Comparison of ENCODE assay signal across 26 cellular contexts in genomic region chr9:71509054-71509453, GRCh38.
A peak's percentile ranks its signal among the peaks of the same experiment; 100 is the strongest.
DNase-seq lines count a peak whose midpoint lies in the region; FAIRE-seq and TF ChIP-seq lines count a peak whose summit lies in the region.
"Had no signal": no experiment of that assay in that cellular context is flagged by ENCODE, and none has a peak within 500 bp of the region (broad histone marks: within the 10 kb centered on the region; RNA-seq: fewer than 3 reads in every experiment).

No MANE protein-coding gene starts in this region.

- H2BK120ac ChIP-seq in mesendoderm (ENCODE audit: low read depth, low read length) = no peak overlapping the region

- no peak overlapping the region for H3K9ac ChIP-seq in GM23248
- H3K9ac ChIP-seq in MM.1S (ENCODE audit: low read length) = no peak overlapping the region
- H3K9ac ChIP-seq in mesendoderm (ENCODE audit: low read length) = no peak overlapping the region
- no peak overlapping the region for H3K9ac ChIP-seq in kidney (ENCODE audit: low read length in 2 of 2)

- peak; percentile 35 for DNase-seq in GM23248
- peak; percentile 14 for DNase-seq in MM.1S
- DNase-seq in epithelial cell of esophagus (ENCODE audit: low read depth) = peak; percentile 57
- peak; percentile 41 for DNase-seq in mesendoderm
- DNase-seq in G401 (ENCODE audit: low spot score) = no peak
- no peak for DNase-seq in kidney
- DNase-seq in GM03348 (ENCODE audit: low spot score) = no peak
- DNase-seq: activated CD4-positive, alpha-beta T cell treated with anti-CD3 and anti-CD28 coated beads for 1 hour; activated CD8-positive, alpha-beta memory T cell treated with anti-CD3 and anti-CD28 coated beads for 24 hours; activated naive CD4-positive, alpha-beta T cell treated with anti-CD3 and anti-CD28 coated beads, Interleukin-2, amount 50 U/mL, for 16 hours; aorta; CD8-positive, alpha-beta memory T cell; erythroblast; gastrocnemius medialis; H7; KG1; left cardiac atrium; naive thymus-derived CD4-positive, alpha-beta T cell; NCI-H1048; NCI-H187; NCI-H82; SHP77 treated with DMSO at 0.1 percent for 48 hours; stimulated activated CD4-positive, alpha-beta T cell treated with anti-CD3 and anti-CD28 coated beads, Interleukin-2, amount 100 ng/mL, for 48 hours; T-cell; tibial artery had no signal

- H3K4me2 ChIP-seq in GM23248 (ENCODE audit: unreplicated experiment) (no peak overlapping the region), MM.1S (ENCODE audit: low read depth, low read length) (no peak overlapping the region), mesendoderm (ENCODE audit: low read length) (no peak overlapping the region)

- no peak for TF ChIP-seq CTCF in MM.1S (IDR thresholded peaks at IDR 0.05; ENCODE audit: low read length)
- no peak for TF ChIP-seq CTCF in epithelial cell of esophagus (IDR thresholded peaks at IDR 0.05; ENCODE audit: insufficient read depth, low read depth, low read length, missing control alignments)
- TF ChIP-seq CTCF in kidney (IDR thresholded peaks at IDR 0.05; ENCODE audit: borderline replicate concordance, extremely low read depth, insufficient read depth) = no peak

- no peaks in the 10 kb centered on the region for H3K27me3 ChIP-seq in GM23248 (replicated peaks; ENCODE audit: insufficient read depth)
- no peaks in the 10 kb centered on the region for H3K27me3 ChIP-seq in MM.1S (replicated peaks; ENCODE audit: insufficient read depth, low read length)
- no peaks in the 10 kb centered on the region for H3K27me3 ChIP-seq in mesendoderm (ENCODE audit: insufficient read depth, low read length, poor library complexity)
- H3K27me3 ChIP-seq: gastrocnemius medialis, tibial artery had no signal

- no peak overlapping the region for H3K18ac ChIP-seq in mesendoderm (ENCODE audit: low read length)

- in situ Hi-C loops in GM23248 (cut with MboI) = no loop called here
- in situ Hi-C loops in G401 (cut with HindIII; ENCODE audit: low sequenced_read_pairs) = no loop called here

- no peak overlapping the region for H3K56ac ChIP-seq in mesendoderm (ENCODE audit: low read length)

- H3K4me1 ChIP-seq in GM23248 (ENCODE audit: insufficient read depth) = peaks cover 4% of the 10 kb centered on the region; the same call in 1 of the 2 replicates
- no peaks in the 10 kb centered on the region for H3K4me1 ChIP-seq in MM.1S (ENCODE audit: low read length)
- no peaks in the 10 kb centered on the region for H3K4me1 ChIP-seq in mesendoderm (ENCODE audit: control insufficient read depth, low read depth, low read length)
- no peaks in the 10 kb centered on the region for H3K4me1 ChIP-seq in kidney (ENCODE audit: control insufficient read depth in 1 of 2, insufficient read depth in 1 of 2, low read depth in 1 of 2, low read length in 2 of 2)
- H3K4me1 ChIP-seq: gastrocnemius medialis, tibial artery had no signal

- no peak overlapping the region for H2BK15ac ChIP-seq in mesendoderm (replicated peaks; ENCODE audit: low read depth)

- H2BK5ac ChIP-seq in mesendoderm (ENCODE audit: low read length) = no peak overlapping the region

- H3K27ac ChIP-seq in GM23248 (no peak overlapping the region), MM.1S (ENCODE audit: low read length) (no peak overlapping the region), mesendoderm (ENCODE audit: low read depth, low read length) (no peak overlapping the region), kidney (ENCODE audit: low read depth in 2 of 2, low read length in 2 of 2) (no peak overlapping the region)
- H3K27ac ChIP-seq: gastrocnemius medialis, tibial artery had no signal

- H3K79me1 ChIP-seq in mesendoderm (ENCODE audit: low read length) = no peaks in the 10 kb centered on the region

- H3K9me3 ChIP-seq in GM23248 (ENCODE audit: low read depth) (no peaks in the 10 kb centered on the region), MM.1S (replicated peaks; ENCODE audit: insufficient read depth, low read length) (no peaks in the 10 kb centered on the region), kidney (ENCODE audit: control insufficient read depth in 1 of 2, low read length in 2 of 2) (no peaks in the 10 kb centered on the region)
- H3K9me3 ChIP-seq: gastrocnemius medialis, tibial artery had no signal

- intact Hi-C loops in kidney (cut with DNase I) = no loop called here

- H4K8ac ChIP-seq in mesendoderm (ENCODE audit: low read depth, low read length) = no peak overlapping the region

- no peak for FAIRE-seq in kidney (lab: Jason Lieb, UNC)
- FAIRE-seq: TTC549 had no signal

- H3K4ac ChIP-seq in mesendoderm (ENCODE audit: low read depth, low read length) = no peak overlapping the region

- H3K36me3 ChIP-seq in GM23248 (ENCODE audit: low read depth) = no peaks in the 10 kb centered on the region
- no peaks in the 10 kb centered on the region for H3K36me3 ChIP-seq in MM.1S (replicated peaks; ENCODE audit: insufficient read depth, low read length)
- H3K36me3 ChIP-seq in mesendoderm (ENCODE audit: control insufficient read depth, insufficient read depth, low read length) = no peaks in the 10 kb centered on the region
- H3K36me3 ChIP-seq in kidney (ENCODE audit: control insufficient read depth in 1 of 2, insufficient read depth in 2 of 2, low read length in 2 of 2) = no peaks in the 10 kb centered on the region
- H3K36me3 ChIP-seq: gastrocnemius medialis, tibial artery had no signal

- H2AK5ac ChIP-seq in mesendoderm (ENCODE audit: low read length) = no peak overlapping the region

- H3K79me2 ChIP-seq in GM23248 (ENCODE audit: insufficient read depth) (no peaks in the 10 kb centered on the region), MM.1S (ENCODE audit: low read length) (no peaks in the 10 kb centered on the region), mesendoderm (ENCODE audit: control insufficient read depth, insufficient read depth, low read length) (no peaks in the 10 kb centered on the region)

- no peak overlapping the region for H3K23ac ChIP-seq in mesendoderm (ENCODE audit: low read length)

- H2AFZ ChIP-seq in GM23248 (no peak overlapping the region), MM.1S (ENCODE audit: low read length) (no peak overlapping the region)

- H3K4me3 ChIP-seq in GM23248 (no peak overlapping the region), MM.1S (ENCODE audit: low read length) (no peak overlapping the region), epithelial cell of esophagus (ENCODE audit: low read length) (no peak overlapping the region), mesendoderm (ENCODE audit: low read length) (no peak overlapping the region), kidney (ENCODE audit: low read length in 2 of 2) (no peak overlapping the region)
- H3K4me3 ChIP-seq: gastrocnemius medialis, tibial artery had no signal

- H3F3A ChIP-seq in GM23248 (ENCODE audit: insufficient read depth) (no peaks in the 10 kb centered on the region), MM.1S (ENCODE audit: insufficient read depth, low read length) (no peaks in the 10 kb centered on the region)

- H3K9me2 ChIP-seq in GM23248 (ENCODE audit: insufficient read depth) = no peaks in the 10 kb centered on the region
- no peaks in the 10 kb centered on the region for H3K9me2 ChIP-seq in MM.1S (replicated peaks; ENCODE audit: insufficient read depth, low read length)

- no peak overlapping the region for H4K5ac ChIP-seq in mesendoderm (ENCODE audit: low read length)

- H4K20me1 ChIP-seq in GM23248 (ENCODE audit: insufficient read depth) (no peaks in the 10 kb centered on the region), MM.1S (ENCODE audit: insufficient read depth, low read length) (no peaks in the 10 kb centered on the region)

Comparison
In these comparisons a context has a peak if more than half of its experiments do, and no peak if none do; other contexts are left out.
1. DNase-seq: peak in GM23248 (single experiment), MM.1S (single experiment), epithelial cell of esophagus (single experiment) and mesendoderm (single experiment); none in G401 (single experiment), kidney (single experiment) and GM03348 (single experiment).